Comparison of ENCODE assay signal across 10 cellular contexts in genomic region chr2:121748202-121748601, GRCh38. TPM values are rescaled to one million over a fixed set of nuclear protein-coding genes. Genes with fewer than 3 reads are reported as not detected.
DNase-seq lines count a peak whose midpoint lies in the region; ATAC-seq and TF ChIP-seq lines count a peak whose summit lies in the region.
"Had no signal": no experiment of that assay in that cellular context is flagged by ENCODE, and none has a peak within 500 bp of the region (broad histone marks: within the 10 kb centered on the region; RNA-seq: fewer than 3 reads in every experiment).

No MANE protein-coding gene starts in this region.

- no peaks in the 10 kb centered on the region for H3K36me3 ChIP-seq in H7 (replicated peaks; ENCODE audit: control insufficient read depth, insufficient read depth, low read length)

- H3K4me3 ChIP-seq in H7 (ENCODE audit: insufficient read depth, low read depth, low read length) = no peak overlapping the region
- no peak overlapping the region for H3K4me3 ChIP-seq in foreskin fibroblast (ENCODE audit: low read depth in 1 of 2, low read length in 2 of 2)

- peak; percentile 37 for TF ChIP-seq CTCF in foreskin fibroblast (IDR thresholded peaks at IDR 0.05; ENCODE audit: low read depth, low read length)

- ATAC-seq in GM21717 (IDR thresholded peaks at IDR 0.05; ENCODE audit: unreplicated experiment) = no peak
- ATAC-seq: esophagus mucosa had no signal

- in situ Hi-C loops in SK-MEL-5 (cut with HindIII; ENCODE audit: low pct_unique_long_range_greater_than_20kb, low sequenced_read_pairs) = no loop called here

- DNase-seq in COR-L47 (lab: John Stamatoyannopoulos, UW) (peak; percentile 40), H7 (peak; percentile 47), SK-MEL-5 (ENCODE audit: low read depth, low spot score) (peak; percentile 75), foreskin fibroblast (peak; percentile 36 to 73), NCI-H226 (no peak), putamen (ENCODE audit: low spot score) (no peak)
- DNase-seq in activated CD4-positive, CD25-positive, alpha-beta regulatory T cell (lab: John Stamatoyannopoulos, UW) = no peak
- DNase-seq: T-helper 1 cell had no signal

- H3K27me3 ChIP-seq in H7 (ENCODE audit: control insufficient read depth, insufficient read depth, low read length) = no peaks in the 10 kb centered on the region

RNA-seq across cellular contexts. Expression of gene TSN, which starts 7.2 kb away (rescaled TPM):
- total RNA-seq in H7 (2014; rRNA removed; shearing (Covaris generic)) = 66.9 and 77.8 TPM in 2 replicates
- 66.7 and 70.4 TPM in 2 replicates for total RNA-seq in SK-MEL-5 (2014; rRNA removed; shearing (Covaris generic))
- 61.0 and 67.1 TPM in 2 replicates for polyA plus RNA-seq in SK-MEL-5 (2015; cell fraction: cytosol; rRNA removed)
- polyA plus RNA-seq in SK-MEL-5 (2015; cell fraction: nucleus; rRNA removed) = 41.4 and 62.0 TPM in 2 replicates

RNA-seq across cellular contexts. Expression of gene NIFK, which starts 11.5 kb away (rescaled TPM):
- 84.7 and 84.8 TPM in 2 replicates for total RNA-seq in H7 (2014; rRNA removed; shearing (Covaris generic))
- 100 and 102 TPM in 2 replicates for total RNA-seq in SK-MEL-5 (2014; rRNA removed; shearing (Covaris generic))
- polyA plus RNA-seq in SK-MEL-5 (2015; cell fraction: cytosol; rRNA removed) = 42.3 and 63.8 TPM in 2 replicates
- polyA plus RNA-seq in SK-MEL-5 (2015; cell fraction: nucleus; rRNA removed) = 38.1 and 89.6 TPM in 2 replicates

Comparison
In these comparisons a context has a peak if more than half of its experiments do, and no peak if none do; other contexts are left out.
1. DNase-seq: peak in COR-L47 (single experiment), H7 (single experiment), SK-MEL-5 (single experiment) and foreskin fibroblast (2 of 2); none in NCI-H226 (single experiment), putamen (single experiment) and activated CD4-positive, CD25-positive, alpha-beta regulatory T cell (0 of 4).